Comparison of ENCODE assay signal across 8 cellular contexts in genomic region chr9:91433180-91433579, GRCh38. TPM values are rescaled to one million over a fixed set of nuclear protein-coding genes. Genes with fewer than 3 reads are reported as not detected.
DNase-seq lines count a peak whose midpoint lies in the region; ATAC-seq, FAIRE-seq and TF ChIP-seq lines count a peak whose summit lies in the region.

No MANE protein-coding gene starts in this region.

- H3K27ac ChIP-seq in liver (ENCODE audit: low read depth in 1 of 2, low read length in 2 of 2) = no peak overlapping the region

- TF ChIP-seq RAD21 in liver (IDR thresholded peaks at IDR 0.05) = peak; percentile 84 to 86

- H3K27me3 ChIP-seq in bronchial epithelial cell (ENCODE audit: control insufficient read depth, insufficient read depth, low read length) = no peaks in the 10 kb centered on the region
- H3K27me3 ChIP-seq in liver (ENCODE audit: control insufficient read depth in 4 of 4, insufficient read depth in 4 of 4, low read length in 3 of 4) = no peaks in the 10 kb centered on the region

- H3K4me3 ChIP-seq in bronchial epithelial cell (ENCODE audit: low read depth, low read length) = no peak overlapping the region
- no peak overlapping the region for H3K4me3 ChIP-seq in liver (ENCODE audit: low read depth in 1 of 3, low read length in 3 of 3)

- peak; percentile 64 to 72 for ATAC-seq in activated CD4-positive, CD25-positive, alpha-beta regulatory T cell treated with anti-CD3 and anti-CD28 coated beads, Interleukin-2, amount 50 U/mL, for 24 hours
- ATAC-seq in HG03342 (IDR thresholded peaks at IDR 0.05; ENCODE audit: unreplicated experiment) (no peak), GM21447 (IDR thresholded peaks at IDR 0.05; ENCODE audit: unreplicated experiment) (no peak)

- H3K4me1 ChIP-seq in liver (ENCODE audit: control insufficient read depth in 4 of 4, insufficient read depth in 4 of 4, low read length in 3 of 4) = no peaks in the 10 kb centered on the region

- no peaks in the 10 kb centered on the region for H3K9me3 ChIP-seq in liver (ENCODE audit: control insufficient read depth in 4 of 4, low read length in 3 of 4)

- no peak for DNase-seq in activated CD4-positive, CD25-positive, alpha-beta regulatory T cell treated with anti-CD3 and anti-CD28 coated beads, Interleukin-2, amount 50 U/mL, for 72 hours
- peak; percentile 52 for DNase-seq in NCI-H2196 (lab: John Stamatoyannopoulos, UW; ENCODE audit: unreplicated experiment)
- peak; percentile 98 for DNase-seq in bronchial epithelial cell (ENCODE audit: low read depth)
- DNase-seq in NK-92 (lab: John Stamatoyannopoulos, UW; ENCODE audit: unreplicated experiment) = no peak

- TF ChIP-seq CTCF in bronchial epithelial cell (IDR thresholded peaks at IDR 0.05; ENCODE audit: insufficient read depth, low read length, severe bottlenecking) (peak; percentile 41), liver (IDR thresholded peaks at IDR 0.05; ENCODE audit: low read depth, low read length, missing input control) (peak; percentile 45)

- H3K9ac ChIP-seq in liver (ENCODE audit: low read depth in 1 of 2, low read length in 2 of 2) = no peak overlapping the region

- FAIRE-seq in bronchial epithelial cell (lab: Jason Lieb, UNC) = peak; percentile 13

- no peaks in the 10 kb centered on the region for H3K36me3 ChIP-seq in bronchial epithelial cell (ENCODE audit: control insufficient read depth, insufficient read depth, low read length)
- H3K36me3 ChIP-seq in liver (ENCODE audit: control insufficient read depth in 4 of 4, insufficient read depth in 3 of 4, low read depth in 1 of 4, low read length in 3 of 4) = no peaks in the 10 kb centered on the region

- 39% methylated on average over 2 of the region's 2 CpGs for WGBS in liver

TF ChIP-seq in liver, 16 proteins besides CTCF, POLR2A, EP300 and RAD21:
- TF ChIP-seq HNF4A (conservative IDR thresholded peaks at IDR 0.05) = no peak

RNA-seq across cellular contexts. Expression of gene NFIL3, which starts 9.5 kb away (rescaled TPM):
- 31.3 and 35.3 TPM in 2 replicates for total RNA-seq in bronchial epithelial cell
- 10 to 100 TPM in 1 of 2 donors, 1 to 10 TPM in 1; 6.6 to 20.2 TPM for total RNA-seq in liver
- polyA plus RNA-seq in liver = 10 to 100 TPM in 1 of 2 donors, 1 to 10 TPM in 1; 7.0 to 10.1 TPM

Comparison
In these comparisons a context has a peak if more than half of its experiments do, and no peak if none do; other contexts are left out.
1. ATAC-seq: peak in activated CD4-positive, CD25-positive, alpha-beta regulatory T cell treated with anti-CD3 and anti-CD28 coated beads, Interleukin-2, amount 50 U/mL, for 24 hours (2 of 2); none in HG03342 (single experiment) and GM21447 (single experiment).
2. DNase-seq: peak in NCI-H2196 (single experiment) and bronchial epithelial cell (single experiment); none in activated CD4-positive, CD25-positive, alpha-beta regulatory T cell treated with anti-CD3 and anti-CD28 coated beads, Interleukin-2, amount 50 U/mL, for 72 hours (single experiment) and NK-92 (single experiment).